ENCODE assay signal across 10 cellular contexts in genomic region chr2:39141346-39142011, GRCh38. TPM values are rescaled to one million over a fixed set of nuclear protein-coding genes. Genes with fewer than 3 reads are reported as not detected.
DNase-seq lines count a peak whose midpoint lies in the region; ATAC-seq and TF ChIP-seq lines count a peak whose summit lies in the region.
"Had no signal": no experiment of that assay in that cellular context is flagged by ENCODE, and none has a peak within 500 bp of the region (broad histone marks: within the 10 kb centered on the region; RNA-seq: fewer than 3 reads in every experiment).

No MANE protein-coding gene starts in this region.

- ATAC-seq in GM19468 (IDR thresholded peaks at IDR 0.05; ENCODE audit: extremely low read depth, unreplicated experiment) (peak; percentile 34), heart left ventricle (peak; percentile 77 to 81 (median 79))
- ATAC-seq in naive thymus-derived CD4-positive, alpha-beta T cell: no peak
- ATAC-seq: Panc1 had no signal

- no peaks in the 10 kb centered on the region for H3K9me3 Mint-ChIP-seq in naive thymus-derived CD4-positive, alpha-beta T cell

- H3K36me3 Mint-ChIP-seq in naive thymus-derived CD4-positive, alpha-beta T cell: peaks cover 0 to 14% (median 0%) of the 10 kb centered on the region in 5 donors

- H3K9me3 ChIP-seq in heart left ventricle: no peaks in the 10 kb centered on the region
- no peaks in the 10 kb centered on the region for H3K9me3 ChIP-seq in naive thymus-derived CD4-positive, alpha-beta T cell (ENCODE audit: control insufficient read depth in 2 of 3, low read length in 3 of 3)

- intact Hi-C loops in heart left ventricle (cut with DNase I): no loop called here
- intact Hi-C loops in naive thymus-derived CD4-positive, alpha-beta T cell (cut with micrococcal nuclease): loop anchor here in 1 of 2 donors (1.0 kb wide), 1 partner anchor 75 kb away; no protein-coding TSS in a partner anchor

- WGBS in heart left ventricle, 4 donors: 16 to 24% (median 19%) methylated on average over 6 of the region's 6 CpGs

- H3K4me1 Mint-ChIP-seq in naive thymus-derived CD4-positive, alpha-beta T cell: peaks cover 0 to 66% (median 17%) of the 10 kb centered on the region in 7 donors

- H3K27ac Mint-ChIP-seq in naive thymus-derived CD4-positive, alpha-beta T cell: peak overlapping the region in 1 of 9 donors; percentile 86

- no peaks in the 10 kb centered on the region for H3K27me3 Mint-ChIP-seq in naive thymus-derived CD4-positive, alpha-beta T cell

- peak overlapping the region in 1 of 10 donors; percentile 69 for H3K4me3 Mint-ChIP-seq in naive thymus-derived CD4-positive, alpha-beta T cell

- no peak overlapping the region for H3K4me3 ChIP-seq in heart left ventricle
- H3K4me3 ChIP-seq in naive thymus-derived CD4-positive, alpha-beta T cell (ENCODE audit: low read length): no peak overlapping the region

- no peaks in the 10 kb centered on the region for H3K36me3 ChIP-seq in heart left ventricle
- H3K36me3 ChIP-seq in naive thymus-derived CD4-positive, alpha-beta T cell (ENCODE audit: control insufficient read depth in 2 of 3, insufficient read depth in 3 of 3, low read length in 3 of 3): no peaks in the 10 kb centered on the region

- peak overlapping the region in 6 of 12 donors; percentile 1 to 47 (median 41) for H3K27ac ChIP-seq in heart left ventricle
- no peak overlapping the region for H3K27ac ChIP-seq in naive thymus-derived CD4-positive, alpha-beta T cell (ENCODE audit: low read depth, low read length)

- peaks cover 0 to 38% (median 6%) of the 10 kb centered on the region in 12 donors for H3K4me1 ChIP-seq in heart left ventricle
- peaks cover 7 to 10% of the 10 kb centered on the region in 2 donors for H3K4me1 ChIP-seq in naive thymus-derived CD4-positive, alpha-beta T cell (ENCODE audit: control insufficient read depth in 2 of 2, insufficient read depth in 2 of 2, low read length in 2 of 2)

- TF ChIP-seq POLR2A in heart left ventricle (IDR thresholded peaks at IDR 0.05): no peak

- TF ChIP-seq CTCF in heart left ventricle (IDR thresholded peaks at IDR 0.05): no peak
- no peak for TF ChIP-seq CTCF in GM10248 (IDR thresholded peaks at IDR 0.05; ENCODE audit: control extremely low read depth, extremely low read depth, low read depth, missing control alignments)

- POLR2A ChIA-PET in GM10248 (lab: Yijun Ruan, JAX): no interaction called here
- POLR2A ChIA-PET in naive thymus-derived CD4-positive, alpha-beta T cell (lab: Charles Lee): interaction anchor here (1.7 kb wide), 1 partner anchor 17 kb away, joined by 7 read pairs; no protein-coding TSS in a partner anchor

- no peaks in the 10 kb centered on the region for H3K27me3 ChIP-seq in heart left ventricle
- H3K27me3 ChIP-seq in naive thymus-derived CD4-positive, alpha-beta T cell (ENCODE audit: control insufficient read depth in 2 of 2, insufficient read depth in 2 of 2, low read length in 2 of 2): no peaks in the 10 kb centered on the region

- DNase-seq in DMS 273 treated with DMSO at 0.1 percent for 48 hours (lab: John Stamatoyannopoulos, UW) (peak; percentile 38), NCI-H526 (lab: John Stamatoyannopoulos, UW) (peak; percentile 94 to 95), heart left ventricle (no peak), cortex of kidney (lab: John Stamatoyannopoulos, UW) (no peak), GM10248 (ENCODE audit: extremely low spot score) (no peak)
- DNase-seq in effector CD4-positive, alpha-beta T cell: no peak
- no peak for DNase-seq in naive thymus-derived CD4-positive, alpha-beta T cell
- DNase-seq: posterior cingulate gyrus had no signal

- CTCF ChIA-PET in GM10248 (lab: Yijun Ruan, JAX): interaction anchor here (0.9 to 2.0 kb wide), 4 partner anchors 10 to 91 kb away, joined by 3 to 6 read pairs (median 4); no protein-coding TSS in a partner anchor
- CTCF ChIA-PET in naive thymus-derived CD4-positive, alpha-beta T cell (lab: Charles Lee): no interaction called here

RNA-seq across cellular contexts. Expression of gene SOS1, which starts 20.6 kb away (rescaled TPM):
- 10 to 100 TPM; 17.6 to 54.5 (median 29.5) TPM for total RNA-seq in heart left ventricle
- polyA plus RNA-seq in heart left ventricle: 10 to 100 TPM in 1 of 2 donors, 1 to 10 TPM in 1; 4.7 to 12.7 TPM
- 100 to 1,000 TPM in 1 of 5 experiments, 10 to 100 TPM in 4; 34.6 to 323 (median 55.5) TPM for total RNA-seq in naive thymus-derived CD4-positive, alpha-beta T cell
- polyA plus RNA-seq in naive thymus-derived CD4-positive, alpha-beta T cell: 1 to 10 TPM; 6.3 to 8.4 TPM

Comparison
In these comparisons a context has a peak if more than half of its experiments do, and no peak if none do; other contexts are left out.
1. DNase-seq: peak in DMS 273 treated with DMSO at 0.1 percent for 48 hours (single experiment) and NCI-H526 (2 of 2); none in heart left ventricle (0 of 5), cortex of kidney (single experiment), GM10248 (single experiment), effector CD4-positive, alpha-beta T cell (single experiment) and naive thymus-derived CD4-positive, alpha-beta T cell (0 of 9).